Comparison of ENCODE assay signal across 15 cellular contexts in the genomic region with DNA sequence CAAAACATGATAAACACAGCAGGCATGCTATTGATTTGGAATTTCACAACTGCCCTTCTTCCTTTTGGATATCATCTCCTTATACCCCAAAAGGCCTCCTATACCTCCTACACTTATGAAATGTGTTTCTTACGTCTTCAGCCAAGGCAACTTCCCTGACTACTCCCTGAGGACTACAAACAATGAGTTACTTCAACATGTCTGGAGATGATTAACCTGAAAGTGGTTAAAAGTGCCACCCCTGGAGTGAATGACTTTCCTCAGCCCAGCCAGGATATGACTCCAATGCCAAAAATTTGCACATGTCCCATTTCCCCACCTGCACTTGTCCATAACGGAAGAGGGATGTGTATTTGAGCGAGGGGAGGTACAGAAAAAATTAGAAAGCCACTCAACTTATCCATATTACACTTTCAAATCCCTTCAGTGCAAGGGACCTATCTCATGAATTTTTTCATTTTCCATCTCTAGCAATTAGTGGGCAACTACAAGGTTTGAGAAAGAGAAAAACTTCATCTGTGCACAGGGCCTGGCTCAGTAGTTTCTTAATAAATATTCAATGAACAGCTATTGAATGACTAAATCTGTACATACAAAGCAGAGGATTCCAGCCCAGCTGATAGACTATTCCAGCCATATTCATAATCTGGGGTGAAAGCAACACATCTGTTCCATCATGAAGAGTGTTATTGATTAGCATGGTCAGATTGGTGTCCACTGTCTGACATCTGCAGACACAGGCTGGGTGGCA. TPM values are rescaled to one million over a fixed set of nuclear protein-coding genes. Genes with fewer than 3 reads are reported as not detected.
A peak's percentile ranks its signal among the peaks of the same experiment; 100 is the strongest.
DNase-seq lines count a peak whose midpoint lies in the region; ATAC-seq and TF ChIP-seq lines count a peak whose summit lies in the region.
"Had no signal": no experiment of that assay in that cellular context is flagged by ENCODE, and none has a peak within 500 bp of the region (broad histone marks: within the 10 kb centered on the region; RNA-seq: fewer than 3 reads in every experiment).

No MANE protein-coding gene starts in this region.

- H3K36me3 ChIP-seq in transverse colon = no peaks in the 10 kb centered on the region
- no peaks in the 10 kb centered on the region for H3K36me3 ChIP-seq in psoas muscle (ENCODE audit: insufficient read depth in 1 of 2, low read depth in 1 of 2)
- H3K36me3 ChIP-seq in spleen = no peaks in the 10 kb centered on the region
- H3K36me3 ChIP-seq: suprapubic skin had no signal

- in situ Hi-C loops in transverse colon (cut with MboI; ENCODE audit: low pct_ligation_motif_present in 1 of 4, low pct_unique_long_range_greater_than_20kb in 1 of 4, low sequenced_read_pairs in 3 of 4) = no loop called here

- no peak overlapping the region for H3K4me3 Mint-ChIP-seq in progenitor cell of endocrine pancreas (ENCODE audit: low read depth)
- H3K4me3 Mint-ChIP-seq: activated B cell treated with CpG ODN at 0.5 μM for 24 hours; CD4-positive, alpha-beta T cell had no signal

- TF ChIP-seq EP300 in transverse colon (IDR thresholded peaks at IDR 0.05; ENCODE audit: low read depth) = no peak

- ATAC-seq in foreskin keratinocyte (peak; percentile 87), psoas muscle (no peak)

- no peaks in the 10 kb centered on the region for H3K27me3 ChIP-seq in foreskin keratinocyte
- no peaks in the 10 kb centered on the region for H3K27me3 ChIP-seq in transverse colon
- peaks cover 0 to 6% (median 2%) of the 10 kb centered on the region in 3 donors for H3K27me3 ChIP-seq in psoas muscle (ENCODE audit: insufficient read depth in 3 of 3, low read length in 2 of 3)
- peaks cover 0 to 23% (median 0%) of the 10 kb centered on the region in 7 donors for H3K27me3 ChIP-seq in spleen (replicated peaks in 1 of 7)

- no peaks in the 10 kb centered on the region for H3K36me3 Mint-ChIP-seq in progenitor cell of endocrine pancreas (ENCODE audit: insufficient read depth)

- no peak for TF ChIP-seq POLR2A in transverse colon (IDR thresholded peaks at IDR 0.05)
- no peak for TF ChIP-seq POLR2A in spleen (IDR thresholded peaks at IDR 0.05)

- H3K9me3 ChIP-seq in transverse colon (no peaks in the 10 kb centered on the region), psoas muscle (no peaks in the 10 kb centered on the region), spleen (no peaks in the 10 kb centered on the region)
- H3K9me3 ChIP-seq: suprapubic skin had no signal

- intact Hi-C loops in transverse colon (cut with DNase I; ENCODE audit: low total_unique reads) (no loop called here), psoas muscle (cut with DNase I) (no loop called here), spleen (cut with DNase I; ENCODE audit: low total_unique reads) (no loop called here)

- DNase-seq in GM04504 (ENCODE audit: low read depth) (peak; percentile 15), RKO (ENCODE audit: low spot score) (peak; percentile 14), foreskin keratinocyte (peak; percentile 9 to 84), transverse colon (peak; percentile 17), progenitor cell of endocrine pancreas (ENCODE audit: low spot score, unreplicated experiment) (no peak), psoas muscle (no peak), spleen (no peak)
- DNase-seq: activated B cell treated with CpG ODN at 0.5 μM for 24 hours; activated gamma-delta T cell; CD4-positive, alpha-beta T cell; effector CD8-positive, alpha-beta T cell; KG1; NCI-H1436; NCI-H226 had no signal

- H3K27ac ChIP-seq in foreskin keratinocyte (peak overlapping the region; percentile 47), transverse colon (peak overlapping the region; percentile 24 to 57 (median 54)), psoas muscle (no peak overlapping the region), spleen (no peak overlapping the region)
- H3K27ac ChIP-seq: suprapubic skin had no signal

- H3K27ac Mint-ChIP-seq in progenitor cell of endocrine pancreas = no peak overlapping the region
- H3K27ac Mint-ChIP-seq: activated B cell treated with CpG ODN at 0.5 μM for 24 hours; CD4-positive, alpha-beta T cell had no signal

- no peak for TF ChIP-seq CTCF in foreskin keratinocyte (conservative IDR thresholded peaks at IDR 0.05)
- no peak for TF ChIP-seq CTCF in transverse colon (IDR thresholded peaks at IDR 0.05)
- no peak for TF ChIP-seq CTCF in progenitor cell of endocrine pancreas (IDR thresholded peaks at IDR 0.05; ENCODE audit: unreplicated experiment)
- no peak for TF ChIP-seq CTCF in psoas muscle (IDR thresholded peaks at IDR 0.05)
- TF ChIP-seq CTCF in spleen (IDR thresholded peaks at IDR 0.05 in 8 of 11, conservative IDR thresholded peaks at IDR 0.05 in 3 of 11) = no peak

- H3K4me1 Mint-ChIP-seq in progenitor cell of endocrine pancreas (ENCODE audit: low read depth) = peaks cover 31% of the 10 kb centered on the region
- H3K4me1 Mint-ChIP-seq: activated B cell treated with CpG ODN at 0.5 μM for 24 hours had no signal

- H3K9me3 Mint-ChIP-seq in progenitor cell of endocrine pancreas (ENCODE audit: low read depth) = peaks cover 7% of the 10 kb centered on the region
- H3K9me3 Mint-ChIP-seq: activated B cell treated with CpG ODN at 0.5 μM for 24 hours; CD4-positive, alpha-beta T cell had no signal

- H3K4me1 ChIP-seq in foreskin keratinocyte (peaks cover 5% of the 10 kb centered on the region), transverse colon (peaks cover 0 to 18% (median 9%) of the 10 kb centered on the region in 4 donors), psoas muscle (no peaks in the 10 kb centered on the region), spleen (no peaks in the 10 kb centered on the region)
- H3K4me1 ChIP-seq: suprapubic skin had no signal

- peaks cover 66% of the 10 kb centered on the region for H3K27me3 Mint-ChIP-seq in progenitor cell of endocrine pancreas

- WGBS in transverse colon (ENCODE audit: low coverage in 1 of 2), 2 donors = 35 to 57% methylated on average over 2 to 3 of the region's 3 CpGs
- 54 to 65% (median 59%) methylated on average over 3 of the region's 3 CpGs for WGBS in psoas muscle, 3 donors
- 70 to 86% (median 79%) methylated on average over 3 of the region's 3 CpGs for WGBS in spleen, 5 donors

- H3K4me3 ChIP-seq in transverse colon (no peak overlapping the region), psoas muscle (no peak overlapping the region), spleen (no peak overlapping the region)
- H3K4me3 ChIP-seq: suprapubic skin had no signal

RNA-seq across cellular contexts. Expression of gene KIRREL3, which starts 36.8 kb away (rescaled TPM):
- 0.03 TPM in 1 of 2 replicates, not detected in the other for total RNA-seq in foreskin keratinocyte
- polyA plus RNA-seq in foreskin keratinocyte = 0.08 TPM in 1 of 2 replicates, not detected in the other
- total RNA-seq in transverse colon = 10 to 100 TPM in 1 of 4 donors, 1 to 10 TPM in 1, under 1 TPM in 1, not detected in 1; 0.82 to 15.7 (median 1.4) TPM
- 0.26 and 0.29 TPM in 2 replicates for total RNA-seq in progenitor cell of endocrine pancreas
- not detected for total RNA-seq in psoas muscle
- under 1 TPM in 1 of 3 donors, not detected in 2; 0.04 TPM for polyA plus RNA-seq in psoas muscle
- total RNA-seq in spleen = 1 to 10 TPM in 6 of 7 donors, under 1 TPM in 1; 0.85 to 5.4 (median 2.5) TPM
- polyA plus RNA-seq in spleen = 1 to 10 TPM in 1 of 3 donors, under 1 TPM in 2; 0.50 to 2.2 (median 0.54) TPM
- total RNA-seq: activated B cell treated with CpG ODN at 0.5 μM for 24 hours; CD4-positive, alpha-beta T cell had no signal

Comparison
In these comparisons a context has a peak if more than half of its experiments do, and no peak if none do; other contexts are left out.
1. DNase-seq: peak in GM04504 (single experiment), RKO (single experiment), foreskin keratinocyte (2 of 2) and transverse colon (single experiment); none in progenitor cell of endocrine pancreas (single experiment), psoas muscle (0 of 2) and spleen (single experiment).
2. H3K27ac ChIP-seq: peak in foreskin keratinocyte (single experiment) and transverse colon (4 of 4); none in psoas muscle (single experiment) and spleen (0 of 8).